In the genomic region with DNA sequence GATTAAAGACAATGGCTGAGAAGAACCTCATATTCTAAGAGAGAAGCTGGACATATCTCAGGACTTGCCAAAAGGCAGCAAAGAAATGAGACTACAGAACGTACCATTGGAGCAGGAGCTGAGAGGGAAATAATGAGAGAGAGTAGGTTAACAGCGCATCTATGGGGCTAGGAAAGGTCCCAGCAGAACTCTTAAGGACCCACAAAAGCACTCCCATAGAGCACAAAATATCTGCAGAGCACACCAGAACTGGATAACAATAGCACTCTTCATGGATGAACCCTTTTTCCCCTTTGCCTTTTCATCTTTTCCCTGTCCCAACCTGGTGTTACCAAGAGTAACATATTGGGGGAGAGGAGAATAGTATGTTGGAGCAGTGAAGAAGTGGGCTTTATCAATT, we compare ENCODE assay signal across 29 cellular contexts.
"Had no signal": no experiment of that assay in that cellular context is flagged by ENCODE, and none has a peak within 500 bp of the region (broad histone marks: within the 10 kb centered on the region; RNA-seq: fewer than 3 reads in every experiment).

No MANE protein-coding gene starts in this region.

- H3K27me3 Mint-ChIP-seq: stimulated activated memory B cell treated with anti-CD40 and anti-IgM and Interleukin-4, amounts not matched to agents 10 μg/mL and 1 μg/mL and 100 μg/mL, for 72 hours; stimulated activated naive B cell treated with anti-CD40 and anti-IgM and Interleukin-4, amounts not matched to agents 10 μg/mL and 1 μg/mL and 100 μg/mL, for 72 hours; stimulated activated naive CD8-positive, alpha-beta T cell treated with anti-CD3 and anti-CD28 coated beads, Interleukin-15, amount 100 ng/mL, for 72 hours; stimulated activated naive CD8-positive, alpha-beta T cell treated with anti-CD3 and anti-CD28 coated beads, Interleukin-15, Interleukin-2, amounts not matched to agents 100 ng/mL and 50 ng/mL, for 24 hours; type B pancreatic cell had no signal

- H3K4me1 Mint-ChIP-seq: stimulated activated effector memory CD8-positive, alpha-beta T cell treated with anti-CD3 and anti-CD28 coated beads, Interleukin-12 subunit alpha, Interleukin-12 subunit beta, amount 100 ng/mL, for 72 hours; stimulated activated memory B cell treated with anti-CD40 and anti-IgM and Interleukin-4, amounts not matched to agents 10 μg/mL and 1 μg/mL and 100 μg/mL, for 72 hours; stimulated activated naive B cell treated with anti-CD40 and anti-IgM and Interleukin-4, amounts not matched to agents 10 μg/mL and 1 μg/mL and 100 μg/mL, for 72 hours; stimulated activated naive CD8-positive, alpha-beta T cell treated with anti-CD3 and anti-CD28 coated beads, Interleukin-15, amount 100 ng/mL, for 72 hours had no signal

- H3K27ac ChIP-seq: stomach, suprapubic skin, testis, thoracic aorta, thyroid gland, tibial artery, tibial nerve, transverse colon, upper lobe of left lung, upper lobe of right lung, uterus, vagina had no signal

- DNase-seq: stimulated activated CD4-positive, alpha-beta T cell treated with anti-CD3 and anti-CD28 coated beads, Interleukin-2, amount 100 ng/mL, for 48 hours; stimulated activated CD4-positive, alpha-beta T cell treated with anti-CD3 and anti-CD28 coated beads, Interleukin-4, amount 100 ng/mL, for 1 hour; stimulated activated CD4-positive, alpha-beta T cell treated with anti-CD3 and anti-CD28 coated beads, Interleukin-4, amount 100 ng/mL, for 24 hours; stimulated activated CD4-positive, alpha-beta T cell treated with anti-CD3 and anti-CD28 coated beads, Interleukin-4, amount 100 ng/mL, for 4 hours; stimulated activated CD8-positive, alpha-beta memory T cell treated with anti-CD3 and anti-CD28 coated beads, Interleukin-4, amount 100 ng/mL, for 48 hours; stimulated activated naive B cell treated with anti-CD40 and anti-IgM and Interleukin-4, amounts not matched to agents 10 μg/mL and 1 μg/mL and 100 μg/mL, for 72 hours; stimulated activated naive CD4-positive, alpha-beta T cell; stimulated activated naive CD4-positive, alpha-beta T cell treated with Interleukin-2 at 50 U/mL for 16 hours; stimulated activated naive CD8-positive, alpha-beta T cell treated with anti-CD3 and anti-CD28 coated beads, Interleukin-15, amount 100 ng/mL, for 72 hours; stimulated activated naive CD8-positive, alpha-beta T cell treated with anti-CD3 and anti-CD28 coated beads, Interleukin-15, Interleukin-2, amounts not matched to agents 100 U/mL and 50 U/mL, for 24 hours; stomach; substantia nigra; testis; thyroid gland; tibial artery; transverse colon; trophoblast cell; upper lobe of right lung; uterus had no signal

- H3K36me3 Mint-ChIP-seq: stimulated activated effector memory CD8-positive, alpha-beta T cell treated with anti-CD3 and anti-CD28 coated beads, Interleukin-12 subunit alpha, Interleukin-12 subunit beta, amount 100 ng/mL, for 72 hours; stimulated activated memory B cell treated with anti-CD40 and anti-IgM and Interleukin-4, amounts not matched to agents 10 μg/mL and 1 μg/mL and 100 μg/mL, for 72 hours; type B pancreatic cell had no signal

- ATAC-seq: stimulated activated effector memory CD8-positive, alpha-beta T cell treated with anti-CD3 and anti-CD28 coated beads, Interleukin-12 subunit alpha, Interleukin-12 subunit beta, amount 100 ng/mL, for 72 hours; stimulated activated memory B cell treated with anti-CD40 and anti-IgM and Interleukin-4, amounts not matched to agents 10 μg/mL and 1 μg/mL and 100 μg/mL, for 72 hours; stimulated activated naive B cell treated with anti-CD40 and anti-IgM and Interleukin-4, amounts not matched to agents 10 μg/mL and 1 μg/mL and 100 μg/mL, for 72 hours; stimulated activated naive CD8-positive, alpha-beta T cell treated with anti-CD3 and anti-CD28 coated beads, Interleukin-15, amount 100 ng/mL, for 72 hours; stimulated activated naive CD8-positive, alpha-beta T cell treated with anti-CD3 and anti-CD28 coated beads, Interleukin-15, Interleukin-2, amounts not matched to agents 100 U/mL and 50 U/mL, for 24 hours; upper lobe of right lung had no signal

- H3K9me3 ChIP-seq: stomach, suprapubic skin, testis, thoracic aorta, thyroid gland, tibial artery, tibial nerve, transverse colon, upper lobe of left lung, upper lobe of right lung, uterus, vagina had no signal

- H3K27me3 ChIP-seq: stomach, suprapubic skin, testis, thyroid gland, tibial artery, tibial nerve, transverse colon, upper lobe of left lung, upper lobe of right lung, uterus, vagina had no signal

- H3K4me3 ChIP-seq: stomach, suprapubic skin, testis, thoracic aorta, thyroid gland, tibial artery, tibial nerve, transverse colon, upper lobe of left lung, upper lobe of right lung, uterus, vagina had no signal

- H3K36me3 ChIP-seq: stomach, suprapubic skin, thoracic aorta, thyroid gland, tibial artery, tibial nerve, transverse colon, upper lobe of left lung, upper lobe of right lung, uterus, vagina had no signal

- H3K9me3 Mint-ChIP-seq: stimulated activated memory B cell treated with anti-CD40 and anti-IgM and Interleukin-4, amounts not matched to agents 10 μg/mL and 1 μg/mL and 100 μg/mL, for 72 hours; stimulated activated naive CD8-positive, alpha-beta T cell treated with anti-CD3 and anti-CD28 coated beads, Interleukin-15, amount 100 ng/mL, for 72 hours; stimulated activated naive CD8-positive, alpha-beta T cell treated with anti-CD3 and anti-CD28 coated beads, Interleukin-15, Interleukin-2, amounts not matched to agents 100 ng/mL and 50 ng/mL, for 24 hours; type B pancreatic cell had no signal

- FAIRE-seq: urothelium cell line had no signal

- H3K4me1 ChIP-seq: stomach, suprapubic skin, testis, thyroid gland, tibial artery, tibial nerve, transverse colon, upper lobe of left lung, upper lobe of right lung, uterus, vagina had no signal

- H3K27ac Mint-ChIP-seq: stimulated activated effector memory CD8-positive, alpha-beta T cell treated with anti-CD3 and anti-CD28 coated beads, Interleukin-12 subunit alpha, Interleukin-12 subunit beta, amount 100 ng/mL, for 72 hours; stimulated activated memory B cell treated with anti-CD40 and anti-IgM and Interleukin-4, amounts not matched to agents 10 μg/mL and 1 μg/mL and 100 μg/mL, for 72 hours; stimulated activated naive B cell treated with anti-CD40 and anti-IgM and Interleukin-4, amounts not matched to agents 10 μg/mL and 1 μg/mL and 100 μg/mL, for 72 hours; stimulated activated naive CD8-positive, alpha-beta T cell treated with anti-CD3 and anti-CD28 coated beads, Interleukin-15, amount 100 ng/mL, for 72 hours; stimulated activated naive CD8-positive, alpha-beta T cell treated with anti-CD3 and anti-CD28 coated beads, Interleukin-15, Interleukin-2, amounts not matched to agents 100 ng/mL and 50 ng/mL, for 24 hours; type B pancreatic cell had no signal

- H3K4me3 Mint-ChIP-seq: stimulated activated effector memory CD8-positive, alpha-beta T cell treated with anti-CD3 and anti-CD28 coated beads, Interleukin-12 subunit alpha, Interleukin-12 subunit beta, amount 100 ng/mL, for 72 hours; stimulated activated memory B cell treated with anti-CD40 and anti-IgM and Interleukin-4, amounts not matched to agents 10 μg/mL and 1 μg/mL and 100 μg/mL, for 72 hours; stimulated activated naive B cell treated with anti-CD40 and anti-IgM and Interleukin-4, amounts not matched to agents 10 μg/mL and 1 μg/mL and 100 μg/mL, for 72 hours; stimulated activated naive CD8-positive, alpha-beta T cell treated with anti-CD3 and anti-CD28 coated beads, Interleukin-15, amount 100 ng/mL, for 72 hours; stimulated activated naive CD8-positive, alpha-beta T cell treated with anti-CD3 and anti-CD28 coated beads, Interleukin-15, Interleukin-2, amounts not matched to agents 100 ng/mL and 50 ng/mL, for 24 hours; type B pancreatic cell had no signal
